In genomic region chr1:27906764-27907163, GRCh38 we compare ENCODE assay signal across 29 cellular contexts. TPM values are rescaled to one million over a fixed set of nuclear protein-coding genes. Genes with fewer than 3 reads are reported as not detected.
DNase-seq lines count a peak whose midpoint lies in the region; ATAC-seq and TF ChIP-seq lines count a peak whose summit lies in the region.
"Had no signal": no experiment of that assay in that cellular context is flagged by ENCODE, and none has a peak within 500 bp of the region (broad histone marks: within the 10 kb centered on the region; RNA-seq: fewer than 3 reads in every experiment).

No MANE protein-coding gene starts in this region.

- ATAC-seq in gastrocnemius medialis (peak; percentile 88 to 97), lower lobe of right lung (no peak), HG03025 (IDR thresholded peaks at IDR 0.05; ENCODE audit: low FRiP score, unreplicated experiment) (no peak)
- ATAC-seq: CD8-positive, alpha-beta T cell; GM12878; HepG2; Panc1 had no signal

- DNase-seq in gastrocnemius medialis (peak; percentile 57 to 73), lower lobe of right lung (no peak), putamen (ENCODE audit: low spot score) (no peak), NCI-H1694 (lab: John Stamatoyannopoulos, UW) (no peak)
- DNase-seq: Caco-2; CD8-positive, alpha-beta T cell; DMS79; EL; GDM1; HCEC 1CT; Karpas-422; NCI-H1105; NCI-H1436 treated with DMSO at 0.1 percent for 48 hours; NCI-H1930; NCI-H2107; NCI-H446 treated with DMSO at 0.1 percent for 48 hours; NCI-H526; NCI-H82; SHP77 had no signal

- H3K4me1 ChIP-seq in gastrocnemius medialis = peaks cover 13 to 17% of the 10 kb centered on the region in 2 donors
- H3K4me1 ChIP-seq in lower lobe of right lung = peaks cover 3% of the 10 kb centered on the region
- H3K4me1 ChIP-seq: Caco-2 had no signal

- in situ Hi-C loops in gastrocnemius medialis (cut with MboI; ENCODE audit: low sequenced_read_pairs in 4 of 4) = no loop called here

- H3K36me3 ChIP-seq in gastrocnemius medialis (peaks cover 0 to 82% of the 10 kb centered on the region in 2 donors), lower lobe of right lung (peaks cover 99% of the 10 kb centered on the region)

- no peak for TF ChIP-seq CTCF in gastrocnemius medialis (IDR thresholded peaks at IDR 0.05 in 4 of 5, conservative IDR thresholded peaks at IDR 0.05 in 1 of 5)
- TF ChIP-seq CTCF in lower lobe of right lung (IDR thresholded peaks at IDR 0.05) = no peak

- H3K4me3 ChIP-seq in gastrocnemius medialis = no peak overlapping the region
- no peak overlapping the region for H3K4me3 ChIP-seq in lower lobe of right lung
- H3K4me3 ChIP-seq: GM12878 had no signal

- H3K27me3 ChIP-seq in layer of hippocampus (ENCODE audit: control insufficient read depth, insufficient read depth, low read length) (no peaks in the 10 kb centered on the region), gastrocnemius medialis (no peaks in the 10 kb centered on the region), lower lobe of right lung (ENCODE audit: low read depth) (no peaks in the 10 kb centered on the region)

- no peaks in the 10 kb centered on the region for H3K9me3 ChIP-seq in gastrocnemius medialis
- H3K9me3 ChIP-seq in lower lobe of right lung = no peaks in the 10 kb centered on the region
- H3K9me3 ChIP-seq: Caco-2 had no signal

- intact Hi-C loops in gastrocnemius medialis (cut with DNase I; ENCODE audit: low total_unique reads) = loop anchor here (5.0 kb wide), 1 partner anchor 49 kb away; no protein-coding TSS in a partner anchor
- intact Hi-C loops in lower lobe of right lung (cut with DNase I) = no loop called here

- H3K27ac ChIP-seq in angular gyrus (ENCODE audit: low read depth, low read length) (peak overlapping the region; percentile 48), layer of hippocampus (ENCODE audit: low read depth, low read length) (peak overlapping the region; percentile 46), gastrocnemius medialis (peak overlapping the region; percentile 60 to 70 (median 67)), lower lobe of right lung (no peak overlapping the region)
- H3K27ac ChIP-seq: C4-2B, RWPE1 had no signal

- no peak for TF ChIP-seq POLR2A in gastrocnemius medialis (IDR thresholded peaks at IDR 0.05)

RNA-seq across cellular contexts. Expression of gene RPA2, which starts 7.6 kb away (rescaled TPM):
- total RNA-seq in gastrocnemius medialis (10 to 100 TPM; 46.3 to 66.4 (median 52.8) TPM), lower lobe of right lung (26.3 TPM)

RNA-seq across cellular contexts. Expression of gene SMPDL3B, which starts 28.0 kb away (rescaled TPM):
- total RNA-seq in gastrocnemius medialis (under 1 TPM in 1 of 4 donors, not detected in 3; 0.29 TPM), lower lobe of right lung (15.4 TPM)
- total RNA-seq: B cell; CD8-positive, alpha-beta T cell had no signal

RNA-seq across cellular contexts. Expression of gene THEMIS2, which starts 34.4 kb away (rescaled TPM):
- total RNA-seq in gastrocnemius medialis (10 to 100 TPM in 1 of 4 donors, 1 to 10 TPM in 3; 2.3 to 10.8 (median 7.6) TPM), lower lobe of right lung (161 TPM)
- total RNA-seq: HT1080 had no signal

RNA-seq across cellular contexts. Expression of gene XKR8, which starts 53.0 kb away (rescaled TPM):
- 1 to 10 TPM; 3.8 to 7.4 (median 5.4) TPM for total RNA-seq in gastrocnemius medialis
- total RNA-seq in lower lobe of right lung = 12.8 TPM

Comparison
In these comparisons a context has a peak if more than half of its experiments do, and no peak if none do; other contexts are left out.
1. ATAC-seq: peak in gastrocnemius medialis (2 of 2); none in lower lobe of right lung (0 of 2) and HG03025 (single experiment).
2. DNase-seq: peak in gastrocnemius medialis (2 of 2); none in lower lobe of right lung (single experiment), putamen (single experiment) and NCI-H1694 (single experiment).
3. RNA of gene SMPDL3B, which starts 28.0 kb away (total RNA-seq): 15.4 TPM in lower lobe of right lung (single experiment); 0.29 TPM in gastrocnemius medialis; every median in the first group is over 10 times any median in the second.
4. RNA of gene THEMIS2, which starts 34.4 kb away (total RNA-seq): 161 TPM in lower lobe of right lung (single experiment); 2.3 to 10.8 TPM in gastrocnemius medialis; every median in the first group is over 10 times any median in the second.